23 cellular contexts compared by ENCODE assay signal in genomic region chr6:674956-675355, GRCh38. TPM values are rescaled to one million over a fixed set of nuclear protein-coding genes. Genes with fewer than 3 reads are reported as not detected.
DNase-seq lines count a peak whose midpoint lies in the region; ATAC-seq and TF ChIP-seq lines count a peak whose summit lies in the region.
"Had no signal": no experiment of that assay in that cellular context is flagged by ENCODE, and none has a peak within 500 bp of the region (broad histone marks: within the 10 kb centered on the region; RNA-seq: fewer than 3 reads in every experiment).

No MANE protein-coding gene starts in this region.

- H3K9me3 Mint-ChIP-seq in activated naive CD4-positive, alpha-beta T cell treated with anti-CD3 and anti-CD28 coated beads, Interleukin-2, amount 50 U/mL, for 24 hours, result peaks cover 8% of the 10 kb centered on the region
- no peaks in the 10 kb centered on the region for H3K9me3 Mint-ChIP-seq in activated naive CD4-positive, alpha-beta T cell treated with anti-CD3 and anti-CD28 coated beads, Interleukin-2, amount 10 ng/mL, durations not matched to agents 7 days and 5 days
- H3K9me3 Mint-ChIP-seq in WTC11 (peaks cover 9% of the 10 kb centered on the region), endodermal cell (peaks cover 11% of the 10 kb centered on the region)
- H3K9me3 Mint-ChIP-seq in stimulated activated naive CD8-positive, alpha-beta T cell treated with anti-CD3 and anti-CD28 coated beads, Interleukin-15, amount 100 ng/mL, for 72 hours, result peaks cover 9% of the 10 kb centered on the region in 2 donors

- peaks cover 11% of the 10 kb centered on the region for H3K9me3 ChIP-seq in endodermal cell (ENCODE audit: control insufficient read depth, low read length)
- H3K9me3 ChIP-seq: HAP-1, sigmoid colon had no signal

- no peaks in the 10 kb centered on the region for H3K4me1 ChIP-seq in endodermal cell (ENCODE audit: control insufficient read depth, insufficient read depth, low read length)

- H3K36me3 Mint-ChIP-seq in activated naive CD4-positive, alpha-beta T cell treated with anti-CD3 and anti-CD28 coated beads, Interleukin-2, amount 50 U/mL, for 24 hours, result peaks cover 13% of the 10 kb centered on the region
- peaks cover 17% of the 10 kb centered on the region for H3K36me3 Mint-ChIP-seq in activated naive CD4-positive, alpha-beta T cell treated with anti-CD3 and anti-CD28 coated beads, Interleukin-2, amount 10 ng/mL, durations not matched to agents 7 days and 5 days
- H3K36me3 Mint-ChIP-seq in WTC11, result peaks cover 15% of the 10 kb centered on the region
- peaks cover 15% of the 10 kb centered on the region for H3K36me3 Mint-ChIP-seq in endodermal cell (ENCODE audit: low read depth)

- H3K27me3 Mint-ChIP-seq in activated naive CD4-positive, alpha-beta T cell treated with anti-CD3 and anti-CD28 coated beads, Interleukin-2, amount 50 U/mL, for 24 hours, result no peaks in the 10 kb centered on the region
- no peaks in the 10 kb centered on the region for H3K27me3 Mint-ChIP-seq in activated naive CD4-positive, alpha-beta T cell treated with anti-CD3 and anti-CD28 coated beads, Interleukin-2, amount 10 ng/mL, durations not matched to agents 7 days and 5 days
- H3K27me3 Mint-ChIP-seq in WTC11 (ENCODE audit: low read depth), result no peaks in the 10 kb centered on the region
- no peaks in the 10 kb centered on the region for H3K27me3 Mint-ChIP-seq in endodermal cell (ENCODE audit: insufficient read depth)
- no peaks in the 10 kb centered on the region for H3K27me3 Mint-ChIP-seq in stimulated activated naive CD8-positive, alpha-beta T cell treated with anti-CD3 and anti-CD28 coated beads, Interleukin-15, amount 100 ng/mL, for 72 hours

- H3K4me1 Mint-ChIP-seq in activated naive CD4-positive, alpha-beta T cell treated with anti-CD3 and anti-CD28 coated beads, Interleukin-2, amount 50 U/mL, for 24 hours, result peaks cover 34% of the 10 kb centered on the region
- H3K4me1 Mint-ChIP-seq in activated naive CD4-positive, alpha-beta T cell treated with anti-CD3 and anti-CD28 coated beads, Interleukin-2, amount 10 ng/mL, durations not matched to agents 7 days and 5 days, result no peaks in the 10 kb centered on the region
- H3K4me1 Mint-ChIP-seq in WTC11, result peaks cover 34% of the 10 kb centered on the region
- peaks cover 14% of the 10 kb centered on the region for H3K4me1 Mint-ChIP-seq in endodermal cell
- peaks cover 26% of the 10 kb centered on the region for H3K4me1 Mint-ChIP-seq in stimulated activated naive CD8-positive, alpha-beta T cell treated with anti-CD3 and anti-CD28 coated beads, Interleukin-15, amount 100 ng/mL, for 72 hours

- CTCF ChIA-PET in activated naive CD4-positive, alpha-beta T cell treated with anti-CD3 and anti-CD28 coated beads, Interleukin-2, amount 10 ng/mL, durations not matched to agents 7 days and 5 days (lab: Charles Lee), result no interaction called here
- CTCF ChIA-PET in WTC11 (lab: Charles Lee), result interaction anchor here (1.1 kb wide), 1 partner anchor 8 kb away, joined by 3 read pairs; no protein-coding TSS in a partner anchor

- no peak for TF ChIP-seq CTCF in WTC11 (IDR thresholded peaks at IDR 0.05)
- no peak for TF ChIP-seq CTCF in endodermal cell (conservative IDR thresholded peaks at IDR 0.05)

- H3K27ac ChIP-seq in endodermal cell (ENCODE audit: low read depth, low read length), result no peak overlapping the region
- H3K27ac ChIP-seq: RWPE1, sigmoid colon had no signal

- peak overlapping the region; percentile 2 for H3K27ac Mint-ChIP-seq in activated naive CD4-positive, alpha-beta T cell treated with anti-CD3 and anti-CD28 coated beads, Interleukin-2, amount 50 U/mL, for 24 hours
- H3K27ac Mint-ChIP-seq in activated naive CD4-positive, alpha-beta T cell treated with anti-CD3 and anti-CD28 coated beads, Interleukin-2, amount 10 ng/mL, durations not matched to agents 7 days and 5 days, result no peak overlapping the region
- H3K27ac Mint-ChIP-seq in WTC11 (peak overlapping the region; percentile 73), endodermal cell (peak overlapping the region; percentile 60)
- peak overlapping the region in 1 of 2 donors; percentile 24 for H3K27ac Mint-ChIP-seq in stimulated activated naive CD8-positive, alpha-beta T cell treated with anti-CD3 and anti-CD28 coated beads, Interleukin-15, amount 100 ng/mL, for 72 hours

- POLR2A ChIA-PET in WTC11 (lab: Charles Lee), result no interaction called here

- WGBS in endodermal cell (ENCODE audit: insufficient coverage in 1 of 2, insufficient read length in 1 of 2), 2 experiments, result 25 to 84% methylated on average over 1 to 3 of the region's 3 CpGs

- peaks cover 9% of the 10 kb centered on the region for H3K36me3 ChIP-seq in endodermal cell (ENCODE audit: control insufficient read depth, insufficient read depth, low read length)
- H3K36me3 ChIP-seq: HAP-1, sigmoid colon had no signal

- no peak overlapping the region for H3K9ac ChIP-seq in endodermal cell (ENCODE audit: extremely low read depth, low read length, poor library complexity, severe bottlenecking)

- peak overlapping the region; percentile 11 for H3K4me3 Mint-ChIP-seq in activated naive CD4-positive, alpha-beta T cell treated with anti-CD3 and anti-CD28 coated beads, Interleukin-2, amount 50 U/mL, for 24 hours
- H3K4me3 Mint-ChIP-seq in activated naive CD4-positive, alpha-beta T cell treated with anti-CD3 and anti-CD28 coated beads, Interleukin-2, amount 10 ng/mL, durations not matched to agents 7 days and 5 days, result no peak overlapping the region
- no peak overlapping the region for H3K4me3 Mint-ChIP-seq in WTC11
- no peak overlapping the region for H3K4me3 Mint-ChIP-seq in endodermal cell
- H3K4me3 Mint-ChIP-seq in stimulated activated naive CD8-positive, alpha-beta T cell treated with anti-CD3 and anti-CD28 coated beads, Interleukin-15, amount 100 ng/mL, for 72 hours, result peak overlapping the region; percentile 14 to 18
- H3K4me3 Mint-ChIP-seq: neural crest cell had no signal

- no peak overlapping the region for H3K4me3 ChIP-seq in endodermal cell (ENCODE audit: low read length)
- H3K4me3 ChIP-seq: HAP-1, sigmoid colon had no signal

- ATAC-seq in WTC11 (peak; percentile 94), HG03135 (IDR thresholded peaks at IDR 0.05; ENCODE audit: unreplicated experiment) (no peak)
- peak; percentile 74 for ATAC-seq in stimulated activated naive CD8-positive, alpha-beta T cell treated with anti-CD3 and anti-CD28 coated beads, Interleukin-15, amount 100 ng/mL, for 72 hours

- H3K27me3 ChIP-seq in endodermal cell (ENCODE audit: control insufficient read depth, insufficient read depth, low read length, poor library complexity, severe bottlenecking), result no peaks in the 10 kb centered on the region
- H3K27me3 ChIP-seq: sigmoid colon had no signal

- no peak for DNase-seq in activated naive CD4-positive, alpha-beta T cell treated with anti-CD3 and anti-CD28 coated beads, Interleukin-2, amount 10 ng/mL, durations not matched to agents 7 days and 5 days
- DNase-seq in WTC11 (ENCODE audit: low spot score) (no peak), endodermal cell (no peak), islet precursor cell (no peak)
- DNase-seq in stimulated activated naive CD8-positive, alpha-beta T cell treated with anti-CD3 and anti-CD28 coated beads, Interleukin-15, amount 100 ng/mL, for 72 hours, result no peak
- DNase-seq: activated CD4-positive, alpha-beta T cell treated with anti-CD3 and anti-CD28 coated beads for 4 hours; activated gamma-delta T cell; amniotic stem cell; effector CD8-positive, alpha-beta T cell; GDM1; head of caudate nucleus; IMR-90; NCI-H1694 treated with DMSO at 0.1 percent for 48 hours; NCI-H510A; posterior cingulate gyrus; sigmoid colon; stimulated activated naive CD4-positive, alpha-beta T cell treated with Interleukin-2 at 50 U/mL for 16 hours; T-helper 1 cell had no signal

TF ChIP-seq in WTC11, 78 proteins besides CTCF, POLR2A, EP300 and RAD21:
- peak; percentile 62; the same call in 1 of the 2 replicates for TF ChIP-seq PRDM15 (CRISPR knock-in tag; IDR thresholded peaks at IDR 0.05)
- TF ChIP-seq MYBL2 (CRISPR knock-in tag; IDR thresholded peaks at IDR 0.05), result no peak
- no peak for TF ChIP-seq ETV6 (CRISPR knock-in tag; IDR thresholded peaks at IDR 0.05)

RNA-seq across cellular contexts. Expression of gene EXOC2, which starts 18.0 kb away (rescaled TPM):
- 39.6 to 45.7 TPM (median 40.2 TPM) in 3 replicates for total RNA-seq in WTC11 (2021)
- total RNA-seq in endodermal cell, result 10 to 100 TPM; 28.1 to 35.0 TPM
- polyA plus RNA-seq in endodermal cell (2013, experiment 1 of 2), result 26.9 TPM
- 24.6 TPM for polyA plus RNA-seq in endodermal cell (2013, experiment 2 of 2)

RNA-seq across cellular contexts. Expression of gene HUS1B, which starts 18.1 kb away (rescaled TPM):
- total RNA-seq in WTC11 (2021), result 0.89 to 1.1 TPM (median 0.89 TPM) in 3 replicates
- 1 to 10 TPM; 1.0 to 1.1 TPM for total RNA-seq in endodermal cell
- polyA plus RNA-seq in endodermal cell (2013, experiment 1 of 2), result not detected
- polyA plus RNA-seq in endodermal cell (2013, experiment 2 of 2), result not detected

Comparison
In these comparisons a context has a peak if more than half of its experiments do, and no peak if none do; other contexts are left out.
1. H3K4me3 Mint-ChIP-seq: peak in activated naive CD4-positive, alpha-beta T cell treated with anti-CD3 and anti-CD28 coated beads, Interleukin-2, amount 50 U/mL, for 24 hours (single experiment) and stimulated activated naive CD8-positive, alpha-beta T cell treated with anti-CD3 and anti-CD28 coated beads, Interleukin-15, amount 100 ng/mL, for 72 hours (2 of 2); none in activated naive CD4-positive, alpha-beta T cell treated with anti-CD3 and anti-CD28 coated beads, Interleukin-2, amount 10 ng/mL, durations not matched to agents 7 days and 5 days (single experiment), WTC11 (single experiment) and endodermal cell (single experiment).